In the genomic region with DNA sequence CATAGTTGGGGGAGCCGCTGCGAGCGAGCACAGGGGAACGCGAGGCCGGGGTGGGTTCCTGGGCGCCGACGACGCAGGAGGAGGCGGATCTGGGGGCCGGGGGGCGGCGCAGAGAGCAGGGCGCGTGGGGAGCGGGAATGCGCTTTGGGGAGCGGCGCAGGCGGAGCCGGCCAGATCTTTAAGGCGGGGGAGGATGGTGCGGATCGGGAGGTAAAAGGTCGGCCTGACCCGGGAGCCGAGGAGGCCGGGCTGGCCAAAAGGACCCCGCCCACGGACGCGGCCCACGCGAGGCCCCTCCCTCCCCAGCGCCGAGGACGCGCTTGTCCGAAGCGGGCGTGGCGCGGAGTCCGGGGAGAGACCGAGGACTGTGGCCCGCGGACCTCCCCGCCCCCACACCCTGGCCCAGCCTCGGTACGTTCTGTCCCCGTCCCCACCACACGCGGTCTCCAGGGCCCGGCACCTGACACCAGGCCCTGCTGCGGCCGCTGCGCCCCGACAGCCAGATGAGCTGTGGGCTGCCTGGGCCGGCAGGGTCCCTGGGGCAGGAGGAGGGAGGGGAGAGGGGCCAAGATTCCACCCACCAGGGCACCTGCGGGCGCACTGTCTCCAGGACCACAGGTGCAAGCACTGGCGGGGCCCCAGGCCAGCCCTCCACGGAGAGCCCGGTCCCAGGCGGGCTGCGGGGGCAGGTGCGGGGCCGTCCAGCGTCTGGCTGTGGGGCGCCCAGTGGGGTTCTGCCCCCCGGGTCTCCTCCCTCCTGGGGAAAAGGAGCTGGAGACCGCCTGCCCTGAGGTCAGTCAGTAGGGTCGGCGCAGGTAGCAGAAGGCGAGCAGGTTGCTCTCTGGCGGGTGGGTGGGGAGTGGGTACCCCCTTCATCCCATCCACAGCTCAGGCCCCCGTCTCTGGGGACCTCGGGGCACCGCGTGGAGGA, we compare ENCODE assay signal across 8 cellular contexts. TPM values are rescaled to one million over a fixed set of nuclear protein-coding genes. Genes with fewer than 3 reads are reported as not detected.
A peak's percentile ranks its signal among the peaks of the same experiment; 100 is the strongest.
DNase-seq lines count a peak whose midpoint lies in the region; ATAC-seq and TF ChIP-seq lines count a peak whose summit lies in the region.

No MANE protein-coding gene starts in this region.

- peaks cover 18% of the 10 kb centered on the region for H3K4me1 Mint-ChIP-seq in T-helper 1 cell treated with Interleukin-12 subunit alpha and Interleukin-12 subunit beta and Interleukin-4 antibody, amounts not matched to agents 30 μg/mL and 1 μg/mL, for 36 hours (ENCODE audit: low read depth)
- peaks cover 14% of the 10 kb centered on the region for H3K4me1 Mint-ChIP-seq in chondrocyte (ENCODE audit: low read depth)

- no peaks in the 10 kb centered on the region for H3K9me3 Mint-ChIP-seq in T-helper 1 cell treated with Interleukin-12 subunit alpha and Interleukin-12 subunit beta and Interleukin-4 antibody, amounts not matched to agents 30 μg/mL and 1 μg/mL, for 36 hours
- H3K9me3 Mint-ChIP-seq in chondrocyte (ENCODE audit: low read depth): no peaks in the 10 kb centered on the region

- H3K27me3 Mint-ChIP-seq in T-helper 1 cell treated with Interleukin-12 subunit alpha and Interleukin-12 subunit beta and Interleukin-4 antibody, amounts not matched to agents 30 μg/mL and 1 μg/mL, for 36 hours (ENCODE audit: low read depth): no peaks in the 10 kb centered on the region
- no peaks in the 10 kb centered on the region for H3K27me3 Mint-ChIP-seq in chondrocyte (ENCODE audit: low read depth)

- peak; percentile 20 for ATAC-seq in GM18868 (IDR thresholded peaks at IDR 0.05; ENCODE audit: unreplicated experiment)
- ATAC-seq in HG03108 (IDR thresholded peaks at IDR 0.05; ENCODE audit: unreplicated experiment): peak; percentile 17

- peaks cover 3% of the 10 kb centered on the region for H3K36me3 Mint-ChIP-seq in T-helper 1 cell treated with Interleukin-12 subunit alpha and Interleukin-12 subunit beta and Interleukin-4 antibody, amounts not matched to agents 30 μg/mL and 1 μg/mL, for 36 hours (ENCODE audit: low read depth)
- H3K36me3 Mint-ChIP-seq in chondrocyte (ENCODE audit: low read depth): no peaks in the 10 kb centered on the region

- peak overlapping the region; percentile 85 for H3K27ac Mint-ChIP-seq in T-helper 1 cell treated with Interleukin-12 subunit alpha and Interleukin-12 subunit beta and Interleukin-4 antibody, amounts not matched to agents 30 μg/mL and 1 μg/mL, for 36 hours
- H3K27ac Mint-ChIP-seq in chondrocyte (ENCODE audit: unreplicated experiment): peak overlapping the region; percentile 86

- no peak for TF ChIP-seq CTCF in chondrocyte (IDR thresholded peaks at IDR 0.05)

- DNase-seq in A172 (ENCODE audit: low spot score) (peak; percentile 55), chondrocyte (ENCODE audit: low spot score) (peak; percentile 90), left kidney (ENCODE audit: low read depth, low spot score) (peak; percentile 75), NCI-H82 treated with DMSO at 0.1 percent for 48 hours (lab: John Stamatoyannopoulos, UW; ENCODE audit: unreplicated experiment) (no peak)
- DNase-seq in stimulated activated CD4-positive, alpha-beta T cell treated with anti-CD3 and anti-CD28 coated beads, Interleukin-4, amount 100 ng/mL, for 1 hour: peak; percentile 81

- H3K4me3 Mint-ChIP-seq in T-helper 1 cell treated with Interleukin-12 subunit alpha and Interleukin-12 subunit beta and Interleukin-4 antibody, amounts not matched to agents 30 μg/mL and 1 μg/mL, for 36 hours: peak overlapping the region; percentile 75
- H3K4me3 Mint-ChIP-seq in chondrocyte (ENCODE audit: unreplicated experiment): peak overlapping the region; percentile 75

RNA-seq across cellular contexts. Expression of gene PIM3, which starts 10.9 kb away (rescaled TPM):
- 41.7 and 48.7 TPM in 2 replicates for total RNA-seq in A172 (2014; rRNA removed; shearing (Covaris generic))
- total RNA-seq in chondrocyte: 12.0 to 18.2 TPM (median 16.8 TPM) in 3 replicates

RNA-seq across cellular contexts. Expression of gene IL17REL, which starts 41.1 kb away (rescaled TPM):
- total RNA-seq in A172 (2014; rRNA removed; shearing (Covaris generic)): not detected in 2 replicates
- 0.17 to 0.23 TPM in 2 of 3 replicates, not detected in the other for total RNA-seq in chondrocyte

RNA-seq across cellular contexts. Expression of gene CRELD2, which starts 53.1 kb away (rescaled TPM):
- total RNA-seq in A172 (2014; rRNA removed; shearing (Covaris generic)): 41.9 and 48.3 TPM in 2 replicates
- total RNA-seq in chondrocyte: 44.3 to 117 TPM (median 49.9 TPM) in 3 replicates

RNA-seq across cellular contexts. Expression of gene ALG12, which starts 53.3 kb away (rescaled TPM):
- total RNA-seq in A172 (2014; rRNA removed; shearing (Covaris generic)): 8.8 and 10.4 TPM in 2 replicates
- 18.7 to 27.3 TPM (median 20.6 TPM) in 3 replicates for total RNA-seq in chondrocyte
